Comparison of ENCODE assay signal across 8 cellular contexts in genomic region chr10:3852147-3852904, GRCh38.
DNase-seq lines count a peak whose midpoint lies in the region; ATAC-seq, FAIRE-seq and TF ChIP-seq lines count a peak whose summit lies in the region.

No MANE protein-coding gene starts in this region.

- TF ChIP-seq CTCF in brain (conservative IDR thresholded peaks at IDR 0.05) = no peak

- no peaks in the 10 kb centered on the region for H3K36me3 Mint-ChIP-seq in CD4-positive, alpha-beta memory T cell
- H3K36me3 Mint-ChIP-seq in brain = no peaks in the 10 kb centered on the region

- peaks cover 29% of the 10 kb centered on the region for H3K4me1 ChIP-seq in CD4-positive, alpha-beta memory T cell (ENCODE audit: insufficient read depth, low read length)

- H3K9me3 ChIP-seq in CD4-positive, alpha-beta memory T cell (ENCODE audit: control insufficient read depth in 1 of 2, low read length in 2 of 2) = no peaks in the 10 kb centered on the region

- FAIRE-seq in islet of Langerhans (lab: Jason Lieb, UNC) = peak; percentile 99

- no peaks in the 10 kb centered on the region for H3K27me3 Mint-ChIP-seq in CD4-positive, alpha-beta memory T cell
- no peaks in the 10 kb centered on the region for H3K27me3 Mint-ChIP-seq in brain

- H3K27ac ChIP-seq in CD4-positive, alpha-beta memory T cell (ENCODE audit: low read depth, low read length) = peak overlapping the region; percentile 59

- peaks cover 15 to 45% (median 30%) of the 10 kb centered on the region in 4 donors for H3K4me1 Mint-ChIP-seq in CD4-positive, alpha-beta memory T cell
- H3K4me1 Mint-ChIP-seq in brain = peaks cover 35% of the 10 kb centered on the region

- CTCF ChIA-PET in CD4-positive, alpha-beta memory T cell (lab: Charles Lee; ENCODE audit: partially characterized antibody) = interaction anchor here (0.7 to 1.6 kb wide), 9 partner anchors 13 to 119 kb away, joined by 3 to 5 read pairs (median 3); partner anchors contain the start of gene KLF6

- no peak overlapping the region for H3K4me3 ChIP-seq in CD4-positive, alpha-beta memory T cell (ENCODE audit: low read length in 2 of 2)

- peak overlapping the region in 6 of 8 donors; percentile 17 to 72 (median 60) for H3K4me3 Mint-ChIP-seq in CD4-positive, alpha-beta memory T cell
- H3K4me3 Mint-ChIP-seq in brain = peak overlapping the region in 2 of 5 experiments; percentile 20 to 38

- DNase-seq in CD4-positive, alpha-beta memory T cell = peak; percentile 64 to 95 (median 79)
- peak; percentile 55 to 64 for DNase-seq in stimulated activated CD4-positive, alpha-beta T cell treated with anti-CD3 and anti-CD28 coated beads, Interleukin-15, amount 100 ng/mL, for 48 hours (ENCODE audit: low read depth in 2 of 2)
- no peak for DNase-seq in NCI-H2171 (lab: John Stamatoyannopoulos, UW)

- H3K27ac Mint-ChIP-seq in CD4-positive, alpha-beta memory T cell = peak overlapping the region; percentile 81 to 98 (median 92)
- peak overlapping the region in 4 of 5 experiments; percentile 70 to 96 (median 84) for H3K27ac Mint-ChIP-seq in brain

- intact Hi-C loops in CD4-positive, alpha-beta memory T cell (cut with micrococcal nuclease) = loop anchor here (1.0 kb wide), 3 partner anchors 14 to 70 kb away; no protein-coding TSS in a partner anchor

- no peaks in the 10 kb centered on the region for H3K27me3 ChIP-seq in CD4-positive, alpha-beta memory T cell (ENCODE audit: insufficient read depth, low read length)

- H3K9me3 Mint-ChIP-seq in CD4-positive, alpha-beta memory T cell = peaks cover 0 to 2% (median 0%) of the 10 kb centered on the region in 8 donors
- no peaks in the 10 kb centered on the region for H3K9me3 Mint-ChIP-seq in brain

- POLR2A ChIA-PET in CD4-positive, alpha-beta memory T cell (lab: Charles Lee; ENCODE audit: partially characterized antibody) = interaction anchor here (0.6 to 10.1 kb wide), 32 partner anchors 9 to 228 kb away, joined by 3 to 253 read pairs (median 4); partner anchors contain the start of gene KLF6

- ATAC-seq in GM19455 (IDR thresholded peaks at IDR 0.05; ENCODE audit: unreplicated experiment) (peak; percentile 87), HG03521 (IDR thresholded peaks at IDR 0.05; ENCODE audit: unreplicated experiment) (peak; percentile 87), SK-N-SH treated with all-trans-retinoic acid at 6 μM for 48 hours (peak; percentile 95)

- H3K36me3 ChIP-seq in CD4-positive, alpha-beta memory T cell (ENCODE audit: insufficient read depth, low read length) = no peaks in the 10 kb centered on the region

TF ChIP-seq in SK-N-SH treated with all-trans-retinoic acid at 6 μM for 48 hours, 23 proteins besides CTCF, POLR2A, EP300 and RAD21:
- no peak for TF ChIP-seq TOX (CRISPR knock-in tag; IDR thresholded peaks at IDR 0.05; ENCODE audit: borderline replicate concordance)
- TF ChIP-seq, protein P1, sequence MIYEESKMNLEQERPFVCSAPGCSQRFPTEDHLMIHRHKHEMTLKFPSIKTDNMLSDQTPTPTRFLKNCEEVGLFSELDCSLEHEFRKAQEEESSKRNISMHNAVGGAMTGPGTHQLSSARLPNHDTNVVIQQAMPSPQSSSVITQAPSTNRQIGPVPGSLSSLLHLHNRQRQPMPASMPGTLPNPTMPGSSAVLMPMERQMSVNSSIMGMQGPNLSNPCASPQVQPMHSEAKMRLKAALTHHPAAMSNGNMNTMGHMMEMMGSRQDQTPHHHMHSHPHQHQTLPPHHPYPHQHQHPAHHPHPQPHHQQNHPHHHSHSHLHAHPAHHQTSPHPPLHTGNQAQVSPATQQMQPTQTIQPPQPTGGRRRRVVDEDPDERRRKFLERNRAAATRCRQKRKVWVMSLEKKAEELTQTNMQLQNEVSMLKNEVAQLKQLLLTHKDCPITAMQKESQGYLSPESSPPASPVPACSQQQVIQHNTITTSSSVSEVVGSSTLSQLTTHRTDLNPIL (CRISPR knock-in tag; IDR thresholded peaks at IDR 0.05; ENCODE audit: low read depth) = no peak; the same call in 1 of the 2 replicates
- no peak for TF ChIP-seq ESRRG (CRISPR knock-in tag; IDR thresholded peaks at IDR 0.05)
- TF ChIP-seq ISL1 (CRISPR knock-in tag; IDR thresholded peaks at IDR 0.05) = peak; percentile 66
- TF ChIP-seq CSRNP3 (CRISPR knock-in tag; IDR thresholded peaks at IDR 0.05) = no peak
- TF ChIP-seq ZC3H10 (CRISPR knock-in tag; IDR thresholded peaks at IDR 0.05) = no peak
- TF ChIP-seq ZFP3 (CRISPR knock-in tag; IDR thresholded peaks at IDR 0.05) = peak; percentile 78; the same call in 1 of the 2 replicates
TF ChIP-seq in SK-N-SH treated with all-trans-retinoic acid at 6 μM for 48 hours: peak in this region for 2.
